In the genomic region with DNA sequence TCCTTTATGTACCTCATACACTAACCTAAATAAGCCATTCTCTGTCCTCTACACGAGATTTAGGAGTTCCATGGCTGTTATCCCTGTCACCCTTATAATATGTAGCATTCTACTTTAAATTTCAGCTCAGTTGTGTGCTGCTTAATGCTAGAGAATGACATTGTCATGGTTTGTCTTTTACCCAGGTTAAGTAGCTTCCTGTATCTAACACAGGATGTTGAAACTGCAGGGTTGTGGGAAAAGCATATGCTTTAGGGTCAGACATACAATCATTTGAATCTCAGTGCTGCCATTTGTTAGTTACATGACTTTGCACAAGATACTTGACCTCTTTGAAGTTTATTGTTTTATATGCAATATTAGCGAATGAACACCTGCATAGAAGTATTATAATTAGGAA, we compare ENCODE assay signal across 17 cellular contexts.
DNase-seq lines count a peak whose midpoint lies in the region; ATAC-seq, FAIRE-seq and TF ChIP-seq lines count a peak whose summit lies in the region.
"Had no signal": no experiment of that assay in that cellular context is flagged by ENCODE, and none has a peak within 500 bp of the region (broad histone marks: within the 10 kb centered on the region; RNA-seq: fewer than 3 reads in every experiment).

No MANE protein-coding gene starts in this region.

- no peak overlapping the region for H3K4me3 Mint-ChIP-seq in GM23338
- peak overlapping the region; percentile 58 for H3K4me3 Mint-ChIP-seq in T-helper 2 cell treated with Interferon-gamma antibody and Interleukin-4, amounts not matched to agents 5 μg/mL and 100 μg/mL, for 36 hours
- H3K4me3 Mint-ChIP-seq: endodermal cell; stimulated activated naive B cell treated with anti-CD40 and anti-IgM and Interleukin-4, amounts not matched to agents 10 μg/mL and 1 μg/mL and 100 μg/mL, for 72 hours had no signal

- H3K18ac ChIP-seq in mesendoderm (ENCODE audit: low read length): no peak overlapping the region

- H3K4me2 ChIP-seq in GM23338 (no peak overlapping the region), mesendoderm (ENCODE audit: low read length) (no peak overlapping the region)
- H3K4me2 ChIP-seq: A549 had no signal

- no peak overlapping the region for H3K27ac ChIP-seq in GM23338 (ENCODE audit: low read depth)
- no peak overlapping the region for H3K27ac ChIP-seq in mesendoderm (ENCODE audit: low read depth, low read length)
- no peak overlapping the region for H3K27ac ChIP-seq in prostate gland
- H3K27ac ChIP-seq: A549, foreskin keratinocyte had no signal

- peaks cover 17% of the 10 kb centered on the region for H3K4me1 ChIP-seq in GM23338 (ENCODE audit: insufficient read depth)
- no peaks in the 10 kb centered on the region for H3K4me1 ChIP-seq in mesendoderm (ENCODE audit: control insufficient read depth, low read depth, low read length)
- no peaks in the 10 kb centered on the region for H3K4me1 ChIP-seq in prostate gland (replicated peaks)
- H3K4me1 ChIP-seq: A549, foreskin keratinocyte had no signal

- ATAC-seq in GM23338: no peak
- no peak for ATAC-seq in HG02642 (IDR thresholded peaks at IDR 0.05; ENCODE audit: poor library complexity, unreplicated experiment)
- ATAC-seq: A549; foreskin keratinocyte; Right ventricle myocardium inferior; stimulated activated naive B cell treated with anti-CD40 and anti-IgM and Interleukin-4, amounts not matched to agents 10 μg/mL and 1 μg/mL and 100 μg/mL, for 72 hours had no signal

- DNase-seq in NOMO-1 treated with DMSO at 0.1 percent for 48 hours (lab: John Stamatoyannopoulos, UW; ENCODE audit: unreplicated experiment): peak; percentile 39
- DNase-seq in NOMO-1 treated with dmso at 0.1 percent for 144 hours (lab: John Stamatoyannopoulos, UW; ENCODE audit: unreplicated experiment): no peak
- no peak for DNase-seq in GM23338 (ENCODE audit: low spot score)
- DNase-seq in T-helper 2 cell treated with Interferon-gamma antibody and Interleukin-4, amounts not matched to agents 5 μg/mL and 100 μg/mL, for 36 hours (ENCODE audit: low spot score): no peak
- peak; percentile 50 for DNase-seq in mesendoderm
- no peak for DNase-seq in GM12891 (ENCODE audit: insufficient read length, low spot score)
- no peak for DNase-seq in prostate gland (ENCODE audit: low spot score)
- DNase-seq: activated naive CD4-positive, alpha-beta T cell treated with anti-CD3 and anti-CD28 coated beads, Interleukin-2, amount 50 U/mL, for 16 hours; endodermal cell; foreskin keratinocyte; H7; Karpas-422; stimulated activated naive B cell treated with anti-CD40 and anti-IgM and Interleukin-4, amounts not matched to agents 10 μg/mL and 1 μg/mL and 100 μg/mL, for 72 hours; T-helper 9 cell had no signal

- no peak overlapping the region for H3K4ac ChIP-seq in mesendoderm (ENCODE audit: low read depth, low read length)

- no peak overlapping the region for H3K9ac ChIP-seq in mesendoderm (ENCODE audit: low read length)

- intact Hi-C loops in prostate gland (cut with DNase I): no loop called here

- H3K79me2 ChIP-seq in GM23338 (replicated peaks; ENCODE audit: insufficient read depth): no peaks in the 10 kb centered on the region
- no peaks in the 10 kb centered on the region for H3K79me2 ChIP-seq in mesendoderm (ENCODE audit: control insufficient read depth, insufficient read depth, low read length)

- no CpG with 5 or more reads among the region's 2 CpGs for WGBS in mesendoderm (ENCODE audit: extremely low coverage, insufficient coverage, low lambda C conversion rate)
- WGBS in prostate gland: 41% methylated on average over 2 of the region's 2 CpGs

- no peak overlapping the region for H2BK15ac ChIP-seq in mesendoderm (replicated peaks; ENCODE audit: low read depth)

- peak overlapping the region; percentile 76; the same call in 1 of the 2 replicates for H2AFZ ChIP-seq in GM23338

- FAIRE-seq in GM12891 (lab: Jason Lieb, UNC): no peak
- FAIRE-seq: A549 had no signal

- no peaks in the 10 kb centered on the region for H3K9me2 ChIP-seq in GM23338 (ENCODE audit: insufficient read depth)

- peak overlapping the region; percentile 16; the same call in 1 of the 2 replicates for H3K27ac Mint-ChIP-seq in GM23338
- peak overlapping the region; percentile 85 for H3K27ac Mint-ChIP-seq in T-helper 2 cell treated with Interferon-gamma antibody and Interleukin-4, amounts not matched to agents 5 μg/mL and 100 μg/mL, for 36 hours
- H3K27ac Mint-ChIP-seq: endodermal cell; stimulated activated naive B cell treated with anti-CD40 and anti-IgM and Interleukin-4, amounts not matched to agents 10 μg/mL and 1 μg/mL and 100 μg/mL, for 72 hours had no signal

- H3K4me1 Mint-ChIP-seq in GM23338: peaks cover 23% of the 10 kb centered on the region
- peaks cover 15% of the 10 kb centered on the region for H3K4me1 Mint-ChIP-seq in T-helper 2 cell treated with Interferon-gamma antibody and Interleukin-4, amounts not matched to agents 5 μg/mL and 100 μg/mL, for 36 hours (ENCODE audit: low read depth)
- H3K4me1 Mint-ChIP-seq: stimulated activated naive B cell treated with anti-CD40 and anti-IgM and Interleukin-4, amounts not matched to agents 10 μg/mL and 1 μg/mL and 100 μg/mL, for 72 hours had no signal

- no peak overlapping the region for H4K8ac ChIP-seq in mesendoderm (ENCODE audit: low read depth, low read length)

- peaks cover 2% of the 10 kb centered on the region for H3K27me3 Mint-ChIP-seq in GM23338 (ENCODE audit: insufficient read depth, low read depth, poor library complexity)
- H3K27me3 Mint-ChIP-seq in T-helper 2 cell treated with Interferon-gamma antibody and Interleukin-4, amounts not matched to agents 5 μg/mL and 100 μg/mL, for 36 hours (ENCODE audit: low read depth): no peaks in the 10 kb centered on the region
- H3K27me3 Mint-ChIP-seq: stimulated activated naive B cell treated with anti-CD40 and anti-IgM and Interleukin-4, amounts not matched to agents 10 μg/mL and 1 μg/mL and 100 μg/mL, for 72 hours had no signal

- H2AK5ac ChIP-seq in mesendoderm (ENCODE audit: low read length): no peak overlapping the region

- no peaks in the 10 kb centered on the region for H3K36me3 Mint-ChIP-seq in GM23338 (ENCODE audit: low read depth)
- H3K36me3 Mint-ChIP-seq in T-helper 2 cell treated with Interferon-gamma antibody and Interleukin-4, amounts not matched to agents 5 μg/mL and 100 μg/mL, for 36 hours (ENCODE audit: low read depth): no peaks in the 10 kb centered on the region
- H3K36me3 Mint-ChIP-seq: stimulated activated naive B cell treated with anti-CD40 and anti-IgM and Interleukin-4, amounts not matched to agents 10 μg/mL and 1 μg/mL and 100 μg/mL, for 72 hours had no signal

- no peak overlapping the region for H3K23ac ChIP-seq in mesendoderm (ENCODE audit: low read length)

- no peaks in the 10 kb centered on the region for H3K9me3 ChIP-seq in prostate gland
- H3K9me3 ChIP-seq: A549 had no signal

- no peaks in the 10 kb centered on the region for H3K9me3 Mint-ChIP-seq in GM23338
- peaks cover 12% of the 10 kb centered on the region for H3K9me3 Mint-ChIP-seq in T-helper 2 cell treated with Interferon-gamma antibody and Interleukin-4, amounts not matched to agents 5 μg/mL and 100 μg/mL, for 36 hours
- H3K9me3 Mint-ChIP-seq: endodermal cell; stimulated activated naive B cell treated with anti-CD40 and anti-IgM and Interleukin-4, amounts not matched to agents 10 μg/mL and 1 μg/mL and 100 μg/mL, for 72 hours had no signal

- H3K4me3 ChIP-seq in GM23338 (no peak overlapping the region), mesendoderm (ENCODE audit: low read length) (no peak overlapping the region), prostate gland (no peak overlapping the region)
- H3K4me3 ChIP-seq: A549 had no signal

- no peaks in the 10 kb centered on the region for H3K27me3 ChIP-seq in GM23338 (ENCODE audit: insufficient read depth)
- H3K27me3 ChIP-seq in mesendoderm (ENCODE audit: insufficient read depth, low read length, poor library complexity): no peaks in the 10 kb centered on the region
- no peaks in the 10 kb centered on the region for H3K27me3 ChIP-seq in prostate gland (replicated peaks; ENCODE audit: insufficient read depth)
- H3K27me3 ChIP-seq: foreskin keratinocyte had no signal

- TF ChIP-seq CTCF in GM23338 (conservative IDR thresholded peaks at IDR 0.05; ENCODE audit: low read depth in 2 of 2): no peak
- TF ChIP-seq CTCF in prostate gland (IDR thresholded peaks at IDR 0.05): no peak

- TF ChIP-seq POLR2A in GM12891 (IDR thresholded peaks at IDR 0.05; ENCODE audit: low read depth, low read length) (no peak), prostate gland (IDR thresholded peaks at IDR 0.05) (no peak)

- H4K20me1 ChIP-seq in GM23338 (replicated peaks; ENCODE audit: insufficient read depth): no peaks in the 10 kb centered on the region

- no peak overlapping the region for H2BK120ac ChIP-seq in mesendoderm (ENCODE audit: low read depth, low read length)

- no peak overlapping the region for H2BK5ac ChIP-seq in mesendoderm (ENCODE audit: low read length)

- no peak overlapping the region for H4K5ac ChIP-seq in mesendoderm (ENCODE audit: low read length)

- H3K36me3 ChIP-seq in GM23338 (ENCODE audit: insufficient read depth) (no peaks in the 10 kb centered on the region), mesendoderm (ENCODE audit: control insufficient read depth, insufficient read depth, low read length) (no peaks in the 10 kb centered on the region), prostate gland (no peaks in the 10 kb centered on the region)

- no peaks in the 10 kb centered on the region for H3F3A ChIP-seq in GM23338 (replicated peaks; ENCODE audit: low read depth)

- no peaks in the 10 kb centered on the region for H3K79me1 ChIP-seq in mesendoderm (ENCODE audit: low read length)

- no peak overlapping the region for H3K56ac ChIP-seq in mesendoderm (ENCODE audit: low read length)

TF ChIP-seq in GM12891, 5 proteins besides CTCF, POLR2A, EP300 and RAD21:
- TF ChIP-seq SPI1 (IDR thresholded peaks at IDR 0.05; ENCODE audit: low read depth, low read length): no peak
- TF ChIP-seq PAX5 (IDR thresholded peaks at IDR 0.05; ENCODE audit: insufficient read depth, low read length, severe bottlenecking): no peak
- no peak for TF ChIP-seq POLR2AphosphoS5 (IDR thresholded peaks at IDR 0.05; ENCODE audit: low read depth, low read length)
- no peak for TF ChIP-seq POU2F2 (IDR thresholded peaks at IDR 0.05; ENCODE audit: low read depth, low read length)

Comparison
In these comparisons a context has a peak if more than half of its experiments do, and no peak if none do; other contexts are left out.
1. DNase-seq: peak in NOMO-1 treated with DMSO at 0.1 percent for 48 hours (single experiment) and mesendoderm (single experiment); none in NOMO-1 treated with dmso at 0.1 percent for 144 hours (single experiment), GM23338 (single experiment), T-helper 2 cell treated with Interferon-gamma antibody and Interleukin-4, amounts not matched to agents 5 μg/mL and 100 μg/mL, for 36 hours (single experiment), GM12891 (single experiment) and prostate gland (single experiment).